Comparison of ENCODE assay signal across 21 cellular contexts in the genomic region with DNA sequence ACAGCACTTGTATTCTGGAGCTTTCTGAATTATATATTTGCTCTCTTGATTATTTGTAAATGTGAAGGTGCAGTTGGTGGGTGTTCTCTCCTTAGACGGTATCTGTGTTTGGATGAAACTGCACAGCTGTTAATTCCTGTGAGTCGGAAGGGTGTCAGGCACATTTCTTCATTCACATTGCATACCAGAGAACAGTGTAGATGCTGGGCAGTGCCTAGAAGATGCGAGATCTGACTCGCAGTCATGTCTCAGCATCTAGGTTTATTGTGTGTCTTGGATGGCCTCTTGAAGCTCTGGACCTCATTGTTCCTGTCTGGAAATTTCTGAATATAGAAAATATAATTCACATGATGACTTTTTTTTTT.
DNase-seq lines count a peak whose midpoint lies in the region; ATAC-seq and TF ChIP-seq lines count a peak whose summit lies in the region.
"Had no signal": no experiment of that assay in that cellular context is flagged by ENCODE, and none has a peak within 500 bp of the region (broad histone marks: within the 10 kb centered on the region; RNA-seq: fewer than 3 reads in every experiment).

No MANE protein-coding gene starts in this region.

- TF ChIP-seq POLR2A in stomach (IDR thresholded peaks at IDR 0.05), result no peak

- no peak overlapping the region for H3K4me3 Mint-ChIP-seq in activated T-cell treated with anti-CD3 and anti-CD28 coated beads, Interleukin-2, amount 50 U/mL, for 72 hours
- H3K4me3 Mint-ChIP-seq in activated T-cell treated with anti-CD3 and anti-CD28 coated beads, Interleukin-2, amount 50 U/mL, for 4 hours, result no peak overlapping the region
- H3K4me3 Mint-ChIP-seq in activated naive CD4-positive, alpha-beta T cell treated with anti-CD3 and anti-CD28 coated beads for 36 hours, result no peak overlapping the region
- H3K4me3 Mint-ChIP-seq: memory B cell, T-cell had no signal

- H3K4me3 ChIP-seq in fibroblast of villous mesenchyme (ENCODE audit: low read depth, low read length), result no peak overlapping the region
- H3K4me3 ChIP-seq in stomach, result no peak overlapping the region
- H3K4me3 ChIP-seq: adrenal gland, right lobe of liver, upper lobe of left lung had no signal

- no peaks in the 10 kb centered on the region for H3K9me3 Mint-ChIP-seq in activated T-cell treated with anti-CD3 and anti-CD28 coated beads, Interleukin-2, amount 50 U/mL, for 72 hours
- no peaks in the 10 kb centered on the region for H3K9me3 Mint-ChIP-seq in activated T-cell treated with anti-CD3 and anti-CD28 coated beads, Interleukin-2, amount 50 U/mL, for 4 hours
- no peaks in the 10 kb centered on the region for H3K9me3 Mint-ChIP-seq in activated naive CD4-positive, alpha-beta T cell treated with anti-CD3 and anti-CD28 coated beads for 36 hours
- H3K9me3 Mint-ChIP-seq: memory B cell, T-cell had no signal

- CTCF ChIA-PET in activated naive CD4-positive, alpha-beta T cell treated with anti-CD3 and anti-CD28 coated beads for 36 hours (lab: Charles Lee), result interaction anchor here (0.6 kb wide), 1 partner anchor 484 kb away, joined by 3 read pairs; no protein-coding TSS in a partner anchor

- peak overlapping the region in 4 of 5 donors; percentile 27 to 62 (median 44) for H3K27ac ChIP-seq in stomach
- H3K27ac ChIP-seq: adrenal gland, right lobe of liver, upper lobe of left lung had no signal

- peaks cover 45% of the 10 kb centered on the region for H3K4me1 Mint-ChIP-seq in activated T-cell treated with anti-CD3 and anti-CD28 coated beads, Interleukin-2, amount 50 U/mL, for 72 hours (ENCODE audit: low read depth)
- H3K4me1 Mint-ChIP-seq in activated T-cell treated with anti-CD3 and anti-CD28 coated beads, Interleukin-2, amount 50 U/mL, for 4 hours (ENCODE audit: low read depth), result no peaks in the 10 kb centered on the region
- peaks cover 3% of the 10 kb centered on the region for H3K4me1 Mint-ChIP-seq in activated naive CD4-positive, alpha-beta T cell treated with anti-CD3 and anti-CD28 coated beads for 36 hours (ENCODE audit: low read depth)
- H3K4me1 Mint-ChIP-seq: memory B cell had no signal

- TF ChIP-seq CTCF in fibroblast of villous mesenchyme (IDR thresholded peaks at IDR 0.05; ENCODE audit: insufficient read depth, low read depth, low read length), result no peak
- TF ChIP-seq CTCF in stomach (IDR thresholded peaks at IDR 0.05), result no peak

- peaks cover 7 to 26% of the 10 kb centered on the region in 2 donors for H3K36me3 Mint-ChIP-seq in activated T-cell treated with anti-CD3 and anti-CD28 coated beads, Interleukin-2, amount 50 U/mL, for 72 hours (ENCODE audit: insufficient read depth in 2 of 2)
- H3K36me3 Mint-ChIP-seq in activated T-cell treated with anti-CD3 and anti-CD28 coated beads, Interleukin-2, amount 50 U/mL, for 4 hours (ENCODE audit: insufficient read depth), result peaks cover 42% of the 10 kb centered on the region
- peaks cover 15% of the 10 kb centered on the region for H3K36me3 Mint-ChIP-seq in activated naive CD4-positive, alpha-beta T cell treated with anti-CD3 and anti-CD28 coated beads for 36 hours (ENCODE audit: low read depth)

- peak; percentile 29 to 37 for ATAC-seq in activated T-cell treated with anti-CD3 and anti-CD28 coated beads, Interleukin-2, amount 50 U/mL, for 72 hours (replicated peaks in 1 of 2)
- ATAC-seq in activated T-cell treated with anti-CD3 and anti-CD28 coated beads, Interleukin-2, amount 50 U/mL, for 4 hours, result no peak
- ATAC-seq in GM19395 (IDR thresholded peaks at IDR 0.05; ENCODE audit: unreplicated experiment), result no peak
- ATAC-seq: right lobe of liver, T-cell had no signal

- H3K27me3 Mint-ChIP-seq in activated T-cell treated with anti-CD3 and anti-CD28 coated beads, Interleukin-2, amount 50 U/mL, for 72 hours (ENCODE audit: low read depth), result no peaks in the 10 kb centered on the region
- H3K27me3 Mint-ChIP-seq in activated T-cell treated with anti-CD3 and anti-CD28 coated beads, Interleukin-2, amount 50 U/mL, for 4 hours (ENCODE audit: low read depth), result no peaks in the 10 kb centered on the region
- no peaks in the 10 kb centered on the region for H3K27me3 Mint-ChIP-seq in activated naive CD4-positive, alpha-beta T cell treated with anti-CD3 and anti-CD28 coated beads for 36 hours (ENCODE audit: low read depth)
- H3K27me3 Mint-ChIP-seq: memory B cell, T-cell had no signal

- 79 to 88% (median 85%) methylated on average over 4 of the region's 4 CpGs for WGBS in stomach, 5 donors

- peaks cover 9 to 48% (median 39%) of the 10 kb centered on the region in 4 donors for H3K36me3 ChIP-seq in stomach

- peaks cover 0 to 7% (median 0%) of the 10 kb centered on the region in 4 donors for H3K4me1 ChIP-seq in stomach
- H3K4me1 ChIP-seq: upper lobe of left lung had no signal

- DNase-seq in activated T-cell treated with anti-CD3 and anti-CD28 coated beads, Interleukin-2, amount 50 U/mL, for 72 hours, result no peak
- DNase-seq in activated T-cell treated with anti-CD3 and anti-CD28 coated beads, Interleukin-2, amount 50 U/mL, for 4 hours, result no peak
- DNase-seq in amniotic epithelial cell (ENCODE audit: low read depth) (peak; percentile 53), fibroblast of villous mesenchyme (ENCODE audit: low read depth) (peak; percentile 36), stomach (no peak), NCI-H446 (lab: John Stamatoyannopoulos, UW) (no peak)
- no peak for DNase-seq in activated naive CD4-positive, alpha-beta T cell treated with anti-CD3 and anti-CD28 coated beads for 36 hours
- DNase-seq: 8988T; activated CD8-positive, alpha-beta memory T cell treated with anti-CD3 and anti-CD28 coated beads, Interleukin-2, amount 50 U/mL, for 4 hours; adrenal gland; cortex of kidney; NCI-H1417 treated with DMSO at 0.1 percent for 48 hours; NCI-H510A treated with DMSO at 0.1 percent for 48 hours; nucleus accumbens; OCI-M1; right lobe of liver; stimulated activated CD4-positive, alpha-beta T cell treated with anti-CD3 and anti-CD28 coated beads, Interleukin-4, amount 100 ng/mL, for 4 hours; T-cell; upper lobe of left lung had no signal

- H3K27ac Mint-ChIP-seq in activated T-cell treated with anti-CD3 and anti-CD28 coated beads, Interleukin-2, amount 50 U/mL, for 72 hours, result no peak overlapping the region
- H3K27ac Mint-ChIP-seq in activated naive CD4-positive, alpha-beta T cell treated with anti-CD3 and anti-CD28 coated beads for 36 hours, result no peak overlapping the region
- H3K27ac Mint-ChIP-seq: T-cell had no signal

- intact Hi-C loops in stomach (cut with DNase I; ENCODE audit: low total_unique reads), result no loop called here
- intact Hi-C loops in activated naive CD4-positive, alpha-beta T cell treated with anti-CD3 and anti-CD28 coated beads for 36 hours (cut with micrococcal nuclease), result no loop called here

- H3K9me3 ChIP-seq in stomach, result no peaks in the 10 kb centered on the region
- H3K9me3 ChIP-seq: adrenal gland, right lobe of liver, upper lobe of left lung had no signal

- TF ChIP-seq EP300 in stomach (IDR thresholded peaks at IDR 0.05), result no peak

- no peaks in the 10 kb centered on the region for H3K27me3 ChIP-seq in stomach
- H3K27me3 ChIP-seq: adrenal gland, right lobe of liver, upper lobe of left lung had no signal

Comparison
In these comparisons a context has a peak if more than half of its experiments do, and no peak if none do; other contexts are left out.
1. ATAC-seq: peak in activated T-cell treated with anti-CD3 and anti-CD28 coated beads, Interleukin-2, amount 50 U/mL, for 72 hours (2 of 2); none in activated T-cell treated with anti-CD3 and anti-CD28 coated beads, Interleukin-2, amount 50 U/mL, for 4 hours (0 of 2) and GM19395 (single experiment).
2. DNase-seq: peak in amniotic epithelial cell (single experiment) and fibroblast of villous mesenchyme (single experiment); none in activated T-cell treated with anti-CD3 and anti-CD28 coated beads, Interleukin-2, amount 50 U/mL, for 72 hours (0 of 2), activated T-cell treated with anti-CD3 and anti-CD28 coated beads, Interleukin-2, amount 50 U/mL, for 4 hours (single experiment), stomach (single experiment), NCI-H446 (0 of 2) and activated naive CD4-positive, alpha-beta T cell treated with anti-CD3 and anti-CD28 coated beads for 36 hours (single experiment).